ENCODE assay signal across 12 cellular contexts in genomic region chr9:9003184-9003583, GRCh38.
A peak's percentile ranks its signal among the peaks of the same experiment; 100 is the strongest.
DNase-seq lines count a peak whose midpoint lies in the region; ATAC-seq and TF ChIP-seq lines count a peak whose summit lies in the region.
"Had no signal": no experiment of that assay in that cellular context is flagged by ENCODE, and none has a peak within 500 bp of the region (broad histone marks: within the 10 kb centered on the region; RNA-seq: fewer than 3 reads in every experiment).

No MANE protein-coding gene starts in this region.

- WGBS in heart left ventricle, 4 donors, result 5 to 25% (median 17%) methylated on average over 1 of the region's 1 CpG
- WGBS in smooth muscle cell (ENCODE audit: low lambda C conversion rate), result 43% methylated on average over 1 of the region's 1 CpG

- TF ChIP-seq CTCF in heart left ventricle (IDR thresholded peaks at IDR 0.05) (peak in 9 of 12 donors; percentile 25 to 53 (median 35)), smooth muscle cell (IDR thresholded peaks at IDR 0.05; ENCODE audit: borderline replicate concordance, insufficient read depth, poor library complexity, severe bottlenecking) (peak; percentile 38), BE2C (IDR thresholded peaks at IDR 0.05; ENCODE audit: low read depth, low read length) (no peak)

- no peak overlapping the region for H2AFZ ChIP-seq in smooth muscle cell (ENCODE audit: low read depth)

- intact Hi-C loops in heart left ventricle (cut with DNase I), result loop anchor here in 7 of 10 donors (2.0 to 10.0 kb wide), 8 partner anchors 98 to 518 kb away; no protein-coding TSS in a partner anchor

- H3F3A ChIP-seq in smooth muscle cell (ENCODE audit: low read depth), result no peaks in the 10 kb centered on the region

- H3K79me2 ChIP-seq in smooth muscle cell (ENCODE audit: low read depth), result no peaks in the 10 kb centered on the region

- H3K36me3 ChIP-seq in heart left ventricle, result no peaks in the 10 kb centered on the region
- no peaks in the 10 kb centered on the region for H3K36me3 ChIP-seq in smooth muscle cell (ENCODE audit: low read depth)
- H3K36me3 ChIP-seq in BE2C, result no peaks in the 10 kb centered on the region
- H3K36me3 ChIP-seq: spleen, transverse colon had no signal

- H3K4me1 ChIP-seq in heart left ventricle, result peaks cover 0 to 4% (median 0%) of the 10 kb centered on the region in 12 donors
- no peaks in the 10 kb centered on the region for H3K4me1 ChIP-seq in smooth muscle cell (ENCODE audit: low read depth)
- H3K4me1 ChIP-seq in BE2C, result no peaks in the 10 kb centered on the region
- H3K4me1 ChIP-seq: spleen, transverse colon had no signal

- H3K9me3 ChIP-seq in heart left ventricle (peaks cover 0 to 12% (median 4%) of the 10 kb centered on the region in 12 donors), smooth muscle cell (replicated peaks; ENCODE audit: low read depth) (no peaks in the 10 kb centered on the region), BE2C (no peaks in the 10 kb centered on the region)
- H3K9me3 ChIP-seq: transverse colon had no signal

- H3K27ac ChIP-seq in heart left ventricle (no peak overlapping the region), smooth muscle cell (ENCODE audit: low read depth) (no peak overlapping the region)
- H3K27ac ChIP-seq: spleen, transverse colon, VCaP had no signal

- H3K4me3 ChIP-seq in heart left ventricle, result no peak overlapping the region
- no peak overlapping the region for H3K4me3 ChIP-seq in smooth muscle cell
- no peak overlapping the region for H3K4me3 ChIP-seq in BE2C (ENCODE audit: low read depth, low read length)
- H3K4me3 ChIP-seq: spleen, transverse colon had no signal

- H3K27me3 ChIP-seq in heart left ventricle, result no peaks in the 10 kb centered on the region
- H3K27me3 ChIP-seq in smooth muscle cell (ENCODE audit: low read depth), result no peaks in the 10 kb centered on the region
- no peaks in the 10 kb centered on the region for H3K27me3 ChIP-seq in BE2C
- H3K27me3 ChIP-seq: spleen, transverse colon had no signal

- peak overlapping the region; percentile 28 for H3K4me2 ChIP-seq in smooth muscle cell

- peak; percentile 44 for DNase-seq in DMS53 (lab: John Stamatoyannopoulos, UW)
- no peak for DNase-seq in DMS53 treated with DMSO at 0.1 percent for 48 hours (lab: John Stamatoyannopoulos, UW; ENCODE audit: unreplicated experiment)
- peak; percentile 5 for DNase-seq in RPMI8226
- peak in 4 of 5 donors; percentile 6 to 43 (median 24) for DNase-seq in heart left ventricle
- no peak for DNase-seq in smooth muscle cell (lab: John Stamatoyannopoulos, UW; ENCODE audit: unreplicated experiment)
- DNase-seq in BE2C, result no peak
- DNase-seq in 8988T, result no peak
- DNase-seq: amniotic stem cell, spleen, transverse colon had no signal

- H3K9ac ChIP-seq in smooth muscle cell (ENCODE audit: low read depth), result no peak overlapping the region

- peak; percentile 78 to 95 (median 83) for ATAC-seq in heart left ventricle
- no peak for ATAC-seq in GM19328 (IDR thresholded peaks at IDR 0.05; ENCODE audit: unreplicated experiment)

- no peaks in the 10 kb centered on the region for H4K20me1 ChIP-seq in smooth muscle cell (ENCODE audit: low read depth)

- TF ChIP-seq POLR2A in heart left ventricle (IDR thresholded peaks at IDR 0.05), result no peak

Comparison
In these comparisons a context has a peak if more than half of its experiments do, and no peak if none do; other contexts are left out.
1. DNase-seq: peak in DMS53 (single experiment), RPMI8226 (single experiment) and heart left ventricle (4 of 5); none in DMS53 treated with DMSO at 0.1 percent for 48 hours (single experiment), smooth muscle cell (single experiment), BE2C (single experiment) and 8988T (single experiment).